7 cellular contexts compared by ENCODE assay signal in genomic region chr2:241966671-241967070, GRCh38.
DNase-seq lines count a peak whose midpoint lies in the region; ATAC-seq and TF ChIP-seq lines count a peak whose summit lies in the region.

No MANE protein-coding gene starts in this region.

- H3K4me3 Mint-ChIP-seq in CD4-positive, CD25-positive, alpha-beta regulatory T cell = peak overlapping the region in 3 of 4 donors; percentile 19 to 88 (median 86)
- peak overlapping the region; percentile 39 for H3K4me3 Mint-ChIP-seq in activated T-helper 2 cell treated with anti-CD3 and anti-CD28 coated beads, Interferon-gamma antibody, Interleukin-2, Interleukin-4, amounts not matched to agents 10 μg/mL and 5 μg/mL and 100 μg/mL, durations not matched to agents 14 hours and 24 hours and 36 hours (ENCODE audit: low read depth)
- H3K4me3 Mint-ChIP-seq in natural killer cell = peak overlapping the region; percentile 79

- peaks cover 0 to 2% (median 0%) of the 10 kb centered on the region in 7 donors for H3K9me3 Mint-ChIP-seq in CD4-positive, CD25-positive, alpha-beta regulatory T cell
- no peaks in the 10 kb centered on the region for H3K9me3 Mint-ChIP-seq in activated T-helper 2 cell treated with anti-CD3 and anti-CD28 coated beads, Interferon-gamma antibody, Interleukin-2, Interleukin-4, amounts not matched to agents 10 μg/mL and 5 μg/mL and 100 μg/mL, durations not matched to agents 14 hours and 24 hours and 36 hours
- H3K9me3 Mint-ChIP-seq in natural killer cell = no peaks in the 10 kb centered on the region

- DNase-seq in CD4-positive, CD25-positive, alpha-beta regulatory T cell = no peak
- DNase-seq in ELR (ENCODE audit: low read depth) (peak; percentile 19), natural killer cell (no peak), glomerular visceral epithelial cell (ENCODE audit: extremely low spot score) (no peak), cerebellum (ENCODE audit: low spot score) (no peak), NCI-H446 treated with DMSO at 0.1 percent for 48 hours (lab: John Stamatoyannopoulos, UW) (no peak)
- no peak for DNase-seq in activated T-helper 2 cell treated with anti-CD3 and anti-CD28 coated beads, Interferon-gamma antibody, Interleukin-2, Interleukin-4, amounts not matched to agents 10 μg/mL and 5 μg/mL and 100 μg/mL, durations not matched to agents 14 hours and 24 hours and 36 hours (ENCODE audit: low spot score)

- intact Hi-C loops in activated T-helper 2 cell treated with anti-CD3 and anti-CD28 coated beads, Interferon-gamma antibody, Interleukin-2, Interleukin-4, amounts not matched to agents 10 μg/mL and 5 μg/mL and 100 μg/mL, durations not matched to agents 14 hours and 24 hours and 36 hours (cut with micrococcal nuclease) = no loop called here
- intact Hi-C loops in natural killer cell (cut with micrococcal nuclease) = no loop called here

- TF ChIP-seq CTCF in natural killer cell (IDR thresholded peaks at IDR 0.05) = no peak

- no peak for ATAC-seq in CD4-positive, CD25-positive, alpha-beta regulatory T cell (ENCODE audit: low read depth in 2 of 2)
- no peak for ATAC-seq in natural killer cell

- no peaks in the 10 kb centered on the region for H3K9me3 ChIP-seq in CD4-positive, CD25-positive, alpha-beta regulatory T cell (ENCODE audit: control insufficient read depth in 2 of 2, low read length in 2 of 2)

- peaks cover 9 to 22% (median 15%) of the 10 kb centered on the region in 4 donors for H3K4me1 Mint-ChIP-seq in CD4-positive, CD25-positive, alpha-beta regulatory T cell
- peaks cover 17% of the 10 kb centered on the region for H3K4me1 Mint-ChIP-seq in activated T-helper 2 cell treated with anti-CD3 and anti-CD28 coated beads, Interferon-gamma antibody, Interleukin-2, Interleukin-4, amounts not matched to agents 10 μg/mL and 5 μg/mL and 100 μg/mL, durations not matched to agents 14 hours and 24 hours and 36 hours (ENCODE audit: low read depth)
- H3K4me1 Mint-ChIP-seq in natural killer cell = peaks cover 16 to 37% of the 10 kb centered on the region in 2 donors

- no peaks in the 10 kb centered on the region for H3K27me3 Mint-ChIP-seq in CD4-positive, CD25-positive, alpha-beta regulatory T cell
- H3K27me3 Mint-ChIP-seq in activated T-helper 2 cell treated with anti-CD3 and anti-CD28 coated beads, Interferon-gamma antibody, Interleukin-2, Interleukin-4, amounts not matched to agents 10 μg/mL and 5 μg/mL and 100 μg/mL, durations not matched to agents 14 hours and 24 hours and 36 hours (ENCODE audit: low read depth) = no peaks in the 10 kb centered on the region
- no peaks in the 10 kb centered on the region for H3K27me3 Mint-ChIP-seq in natural killer cell (ENCODE audit: low read depth in 2 of 2)

- no peaks in the 10 kb centered on the region for H3K27me3 ChIP-seq in CD4-positive, CD25-positive, alpha-beta regulatory T cell (ENCODE audit: control insufficient read depth, insufficient read depth, low read length)

- H3K4me1 ChIP-seq in CD4-positive, CD25-positive, alpha-beta regulatory T cell (ENCODE audit: control insufficient read depth, insufficient read depth, low read length, poor library complexity, severe bottlenecking) = peaks cover 11% of the 10 kb centered on the region

- peak overlapping the region in 2 of 3 donors; percentile 70 to 91 for H3K27ac Mint-ChIP-seq in CD4-positive, CD25-positive, alpha-beta regulatory T cell
- H3K27ac Mint-ChIP-seq in activated T-helper 2 cell treated with anti-CD3 and anti-CD28 coated beads, Interferon-gamma antibody, Interleukin-2, Interleukin-4, amounts not matched to agents 10 μg/mL and 5 μg/mL and 100 μg/mL, durations not matched to agents 14 hours and 24 hours and 36 hours = peak overlapping the region; percentile 84
- H3K27ac Mint-ChIP-seq in natural killer cell = peak overlapping the region; percentile 73 to 80

- H3K36me3 Mint-ChIP-seq in CD4-positive, CD25-positive, alpha-beta regulatory T cell = peaks cover 18% of the 10 kb centered on the region
- no peaks in the 10 kb centered on the region for H3K36me3 Mint-ChIP-seq in activated T-helper 2 cell treated with anti-CD3 and anti-CD28 coated beads, Interferon-gamma antibody, Interleukin-2, Interleukin-4, amounts not matched to agents 10 μg/mL and 5 μg/mL and 100 μg/mL, durations not matched to agents 14 hours and 24 hours and 36 hours (ENCODE audit: low read depth)
- no peaks in the 10 kb centered on the region for H3K36me3 Mint-ChIP-seq in natural killer cell

- peaks cover 5% of the 10 kb centered on the region for H3K36me3 ChIP-seq in CD4-positive, CD25-positive, alpha-beta regulatory T cell (ENCODE audit: control insufficient read depth, insufficient read depth, low read length)

- no peak overlapping the region for H3K27ac ChIP-seq in CD4-positive, CD25-positive, alpha-beta regulatory T cell (ENCODE audit: insufficient read depth, low read length, poor library complexity, severe bottlenecking)

- no peak overlapping the region for H3K4me3 ChIP-seq in CD4-positive, CD25-positive, alpha-beta regulatory T cell (ENCODE audit: low read depth, low read length)
